1 cellular context compared by ENCODE assay signal in genomic region chr3:134901461-134901860, GRCh38.
TF ChIP-seq lines count a peak whose summit lies in the region.

No MANE protein-coding gene starts in this region.

TF ChIP-seq in WTC11, 78 proteins besides CTCF, POLR2A, EP300 and RAD21 (continued from another document):
- TF ChIP-seq MLX (CRISPR knock-in tag; IDR thresholded peaks at IDR 0.05): no peak
- no peak for TF ChIP-seq FOXP1 (CRISPR knock-in tag; IDR thresholded peaks at IDR 0.05; ENCODE audit: borderline replicate concordance)
- TF ChIP-seq IRF2 (CRISPR knock-in tag; IDR thresholded peaks at IDR 0.05; ENCODE audit: borderline replicate concordance, low read depth): no peak
- TF ChIP-seq NR1H2 (CRISPR knock-in tag; IDR thresholded peaks at IDR 0.05): no peak
- TF ChIP-seq SOX15 (CRISPR knock-in tag; IDR thresholded peaks at IDR 0.05): no peak
- TF ChIP-seq ZBTB21 (CRISPR knock-in tag; IDR thresholded peaks at IDR 0.05; ENCODE audit: borderline replicate concordance): no peak
- TF ChIP-seq ATF2 (CRISPR knock-in tag; IDR thresholded peaks at IDR 0.05; ENCODE audit: borderline replicate concordance, low read depth): no peak
- TF ChIP-seq E2F5 (CRISPR knock-in tag; IDR thresholded peaks at IDR 0.05): no peak
- no peak for TF ChIP-seq CREM (CRISPR knock-in tag; IDR thresholded peaks at IDR 0.05)
